21 cellular contexts compared by ENCODE assay signal in the genomic region with DNA sequence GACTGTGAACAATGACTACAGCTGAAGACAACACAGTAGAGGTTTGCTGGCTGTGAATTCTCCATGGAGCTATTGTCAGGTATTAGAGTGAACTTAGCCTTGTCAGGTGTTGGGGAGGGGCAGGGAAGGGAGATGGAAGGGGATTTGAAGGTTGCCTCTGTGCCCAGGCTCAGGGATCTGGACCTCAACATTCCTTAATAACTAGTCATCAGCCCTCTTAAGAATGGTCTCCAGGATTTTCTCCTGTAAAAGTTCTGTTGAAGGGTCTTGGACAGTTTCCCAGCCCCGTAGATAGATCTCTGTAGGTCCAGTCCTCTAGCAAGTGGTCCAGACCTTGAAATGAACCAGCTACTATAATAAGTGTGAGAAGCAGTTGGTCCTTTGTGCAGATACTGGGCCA. TPM values are rescaled to one million over a fixed set of nuclear protein-coding genes. Genes with fewer than 3 reads are reported as not detected.
DNase-seq lines count a peak whose midpoint lies in the region; TF ChIP-seq lines count a peak whose summit lies in the region.
"Had no signal": no experiment of that assay in that cellular context is flagged by ENCODE, and none has a peak within 500 bp of the region (broad histone marks: within the 10 kb centered on the region; RNA-seq: fewer than 3 reads in every experiment).

No MANE protein-coding gene starts in this region.

- H3K4me1 ChIP-seq in CD4-positive, alpha-beta memory T cell (ENCODE audit: insufficient read depth, low read length) = no peaks in the 10 kb centered on the region

- intact Hi-C loops in CD4-positive, alpha-beta memory T cell (cut with micrococcal nuclease) = no loop called here

- POLR2A ChIA-PET in CD4-positive, alpha-beta memory T cell (lab: Charles Lee; ENCODE audit: partially characterized antibody) = no interaction called here
- POLR2A ChIA-PET in GM10248 (lab: Yijun Ruan, JAX) = no interaction called here

- no peak overlapping the region for H3K27ac Mint-ChIP-seq in CD4-positive, alpha-beta memory T cell
- H3K27ac Mint-ChIP-seq: CD14-positive monocyte had no signal

- CTCF ChIA-PET in CD4-positive, alpha-beta memory T cell (lab: Charles Lee; ENCODE audit: partially characterized antibody) = interaction anchor here (0.6 to 1.3 kb wide), 2 partner anchors 10 to 139 kb away, joined by 3 read pairs; no protein-coding TSS in a partner anchor
- CTCF ChIA-PET in GM10248 (lab: Yijun Ruan, JAX) = interaction anchor here (0.7 to 2.6 kb wide), 4 partner anchors 9 to 138 kb away, joined by 3 to 9 read pairs (median 3); no protein-coding TSS in a partner anchor

- TF ChIP-seq CTCF in VCaP (conservative IDR thresholded peaks at IDR 0.05) (no peak), GM10248 (IDR thresholded peaks at IDR 0.05; ENCODE audit: control extremely low read depth, extremely low read depth, low read depth, missing control alignments) (no peak)

- no peaks in the 10 kb centered on the region for H3K36me3 ChIP-seq in CD4-positive, alpha-beta memory T cell (ENCODE audit: insufficient read depth, low read length)
- no peaks in the 10 kb centered on the region for H3K36me3 ChIP-seq in MG63
- H3K36me3 ChIP-seq: SJSA1 had no signal

- H3K36me3 Mint-ChIP-seq in CD4-positive, alpha-beta memory T cell = no peaks in the 10 kb centered on the region
- H3K36me3 Mint-ChIP-seq: CD14-positive monocyte had no signal

- H3K9me3 ChIP-seq in CD4-positive, alpha-beta memory T cell (ENCODE audit: control insufficient read depth in 1 of 2, low read length in 2 of 2) = no peaks in the 10 kb centered on the region
- H3K9me3 ChIP-seq in MG63 = no peaks in the 10 kb centered on the region
- H3K9me3 ChIP-seq: SJSA1 had no signal

- no peak overlapping the region for H3K4me3 ChIP-seq in CD4-positive, alpha-beta memory T cell (ENCODE audit: low read length in 2 of 2)
- H3K4me3 ChIP-seq in MG63 = no peak overlapping the region
- H3K4me3 ChIP-seq: PC-9, SJSA1 had no signal

- no peaks in the 10 kb centered on the region for H3K27me3 Mint-ChIP-seq in CD4-positive, alpha-beta memory T cell

- no peaks in the 10 kb centered on the region for H3K9me3 Mint-ChIP-seq in CD4-positive, alpha-beta memory T cell
- H3K9me3 Mint-ChIP-seq: CD14-positive monocyte had no signal

- H3K27ac ChIP-seq in VCaP = peak overlapping the region; percentile 62
- no peak overlapping the region for H3K27ac ChIP-seq in CD4-positive, alpha-beta memory T cell (ENCODE audit: low read depth, low read length)
- H3K27ac ChIP-seq: PC-9, SJSA1 had no signal

- no peak overlapping the region for H3K4me3 Mint-ChIP-seq in CD4-positive, alpha-beta memory T cell
- H3K4me3 Mint-ChIP-seq: CD14-positive monocyte had no signal

- no peaks in the 10 kb centered on the region for H3K27me3 ChIP-seq in CD4-positive, alpha-beta memory T cell (ENCODE audit: insufficient read depth, low read length)
- no peaks in the 10 kb centered on the region for H3K27me3 ChIP-seq in MG63
- H3K27me3 ChIP-seq: SJSA1 had no signal

- H3K4me1 Mint-ChIP-seq in CD4-positive, alpha-beta memory T cell = peaks cover 2 to 8% (median 4%) of the 10 kb centered on the region in 4 donors

- DNase-seq in GM03348 (ENCODE audit: low spot score) (peak; percentile 5), islet precursor cell (peak; percentile 63), MG63 (no peak), GM10248 (ENCODE audit: extremely low spot score) (no peak), T-helper 1 cell (no peak)
- no peak for DNase-seq in CD4-positive, alpha-beta memory T cell
- DNase-seq: AML-193, COR-L47, DMS 273 treated with DMSO at 0.1 percent for 48 hours, DND-41, GF-D8, GOT3, NCI-H1048, NCI-H1436, NCI-H1930, NCI-H345, NCI-H524 treated with DMSO at 0.1 percent for 48 hours, PC-9 had no signal

RNA-seq across cellular contexts. Expression of a gene that starts 57.0 kb away (rescaled TPM):
- total RNA-seq in CD4-positive, alpha-beta memory T cell = 10 to 100 TPM; 54.8 to 55.6 TPM
- polyA plus RNA-seq in CD4-positive, alpha-beta memory T cell = 10 to 100 TPM; 23.4 to 29.6 TPM
- 27.7 and 52.2 TPM in 2 replicates for total RNA-seq in MG63 (2014; rRNA removed; shearing (Covaris generic); ENCODE audit: low replicate concordance)

Comparison
In these comparisons a context has a peak if more than half of its experiments do, and no peak if none do; other contexts are left out.
1. DNase-seq: peak in GM03348 (single experiment) and islet precursor cell (single experiment); none in CD4-positive, alpha-beta memory T cell (0 of 5), MG63 (single experiment), GM10248 (single experiment) and T-helper 1 cell (0 of 5).